In genomic region chr12:109482894-109483293, GRCh38 we compare ENCODE assay signal across 2 cellular contexts.
A peak's percentile ranks its signal among the peaks of the same experiment; 100 is the strongest.
TF ChIP-seq lines count a peak whose summit lies in the region.

No MANE protein-coding gene starts in this region.

TF ChIP-seq in HepG2, 621 proteins besides CTCF, POLR2A, EP300 and RAD21:
- TF ChIP-seq SSRP1 (CRISPR knock-in tag; IDR thresholded peaks at IDR 0.05) (no peak), MAFK (conservative IDR thresholded peaks at IDR 0.05 in 1 of 2, IDR thresholded peaks at IDR 0.05 in 1 of 2; ENCODE audit: low read length in 2 of 2) (peak; percentile 79 to 81), GZF1 (CRISPR knock-in tag; IDR thresholded peaks at IDR 0.05) (no peak), ZNF138 (CRISPR knock-in tag; IDR thresholded peaks at IDR 0.05; ENCODE audit: low read depth) (no peak), ZNF660 (CRISPR knock-in tag; IDR thresholded peaks at IDR 0.05; ENCODE audit: borderline replicate concordance, low read depth) (no peak), MAFF (IDR thresholded peaks at IDR 0.05; ENCODE audit: low read depth, low read length) (peak; percentile 87), NFATC3 (CRISPR knock-in tag; IDR thresholded peaks at IDR 0.05) (no peak), ZNF75D (CRISPR knock-in tag; IDR thresholded peaks at IDR 0.05; ENCODE audit: borderline replicate concordance) (no peak), ZFP91 (CRISPR knock-in tag; IDR thresholded peaks at IDR 0.05; ENCODE audit: borderline replicate concordance) (no peak)
- TF ChIP-seq, protein P1, sequence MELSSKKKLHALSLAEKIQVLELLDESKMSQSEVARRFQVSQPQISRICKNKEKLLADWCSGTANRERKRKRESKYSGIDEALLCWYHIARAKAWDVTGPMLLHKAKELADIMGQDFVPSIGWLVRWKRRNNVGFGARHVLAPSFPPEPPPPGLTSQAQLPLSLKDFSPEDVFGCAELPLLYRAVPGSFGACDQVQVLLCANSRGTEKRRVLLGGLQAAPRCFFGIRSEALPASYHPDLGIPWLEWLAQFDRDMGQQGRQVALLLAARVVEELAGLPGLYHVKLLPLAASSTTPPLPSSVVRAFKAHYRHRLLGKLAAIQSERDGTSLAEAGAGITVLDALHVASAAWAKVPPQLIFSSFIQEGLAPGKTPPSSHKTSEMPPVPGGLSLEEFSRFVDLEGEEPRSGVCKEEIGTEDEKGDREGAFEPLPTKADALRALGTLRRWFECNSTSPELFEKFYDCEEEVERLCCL (CRISPR knock-in tag; IDR thresholded peaks at IDR 0.05; ENCODE audit: borderline replicate concordance) = no peak

TF ChIP-seq in K562, 482 proteins besides CTCF, POLR2A, EP300 and RAD21:
- TF ChIP-seq SRF (CRISPR knock-in tag; IDR thresholded peaks at IDR 0.05) (no peak), MAFK (IDR thresholded peaks at IDR 0.05; ENCODE audit: low read length) (no peak), SETDB1 (IDR thresholded peaks at IDR 0.05; ENCODE audit: low read length) (no peak), ZNF316 (IDR thresholded peaks at IDR 0.05) (peak; percentile 24; the same call in 1 of the 2 replicates), PRPF4 (IDR thresholded peaks at IDR 0.05; ENCODE audit: insufficient read depth, low read depth, low read length, poor library complexity, severe bottlenecking) (no peak), MTA2 (IDR thresholded peaks at IDR 0.05; ENCODE audit: low read depth) (no peak)
- TF ChIP-seq, protein P2, sequence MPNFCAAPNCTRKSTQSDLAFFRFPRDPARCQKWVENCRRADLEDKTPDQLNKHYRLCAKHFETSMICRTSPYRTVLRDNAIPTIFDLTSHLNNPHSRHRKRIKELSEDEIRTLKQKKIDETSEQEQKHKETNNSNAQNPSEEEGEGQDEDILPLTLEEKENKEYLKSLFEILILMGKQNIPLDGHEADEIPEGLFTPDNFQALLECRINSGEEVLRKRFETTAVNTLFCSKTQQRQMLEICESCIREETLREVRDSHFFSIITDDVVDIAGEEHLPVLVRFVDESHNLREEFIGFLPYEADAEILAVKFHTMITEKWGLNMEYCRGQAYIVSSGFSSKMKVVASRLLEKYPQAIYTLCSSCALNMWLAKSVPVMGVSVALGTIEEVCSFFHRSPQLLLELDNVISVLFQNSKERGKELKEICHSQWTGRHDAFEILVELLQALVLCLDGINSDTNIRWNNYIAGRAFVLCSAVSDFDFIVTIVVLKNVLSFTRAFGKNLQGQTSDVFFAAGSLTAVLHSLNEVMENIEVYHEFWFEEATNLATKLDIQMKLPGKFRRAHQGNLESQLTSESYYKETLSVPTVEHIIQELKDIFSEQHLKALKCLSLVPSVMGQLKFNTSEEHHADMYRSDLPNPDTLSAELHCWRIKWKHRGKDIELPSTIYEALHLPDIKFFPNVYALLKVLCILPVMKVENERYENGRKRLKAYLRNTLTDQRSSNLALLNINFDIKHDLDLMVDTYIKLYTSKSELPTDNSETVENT (CRISPR knock-in tag; IDR thresholded peaks at IDR 0.05) = no peak
- TF ChIP-seq, protein P3, sequence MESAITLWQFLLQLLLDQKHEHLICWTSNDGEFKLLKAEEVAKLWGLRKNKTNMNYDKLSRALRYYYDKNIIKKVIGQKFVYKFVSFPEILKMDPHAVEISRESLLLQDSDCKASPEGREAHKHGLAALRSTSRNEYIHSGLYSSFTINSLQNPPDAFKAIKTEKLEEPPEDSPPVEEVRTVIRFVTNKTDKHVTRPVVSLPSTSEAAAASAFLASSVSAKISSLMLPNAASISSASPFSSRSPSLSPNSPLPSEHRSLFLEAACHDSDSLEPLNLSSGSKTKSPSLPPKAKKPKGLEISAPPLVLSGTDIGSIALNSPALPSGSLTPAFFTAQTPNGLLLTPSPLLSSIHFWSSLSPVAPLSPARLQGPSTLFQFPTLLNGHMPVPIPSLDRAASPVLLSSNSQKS (CRISPR knock-in tag; IDR thresholded peaks at IDR 0.05) = no peak
- TF ChIP-seq, protein P4, sequence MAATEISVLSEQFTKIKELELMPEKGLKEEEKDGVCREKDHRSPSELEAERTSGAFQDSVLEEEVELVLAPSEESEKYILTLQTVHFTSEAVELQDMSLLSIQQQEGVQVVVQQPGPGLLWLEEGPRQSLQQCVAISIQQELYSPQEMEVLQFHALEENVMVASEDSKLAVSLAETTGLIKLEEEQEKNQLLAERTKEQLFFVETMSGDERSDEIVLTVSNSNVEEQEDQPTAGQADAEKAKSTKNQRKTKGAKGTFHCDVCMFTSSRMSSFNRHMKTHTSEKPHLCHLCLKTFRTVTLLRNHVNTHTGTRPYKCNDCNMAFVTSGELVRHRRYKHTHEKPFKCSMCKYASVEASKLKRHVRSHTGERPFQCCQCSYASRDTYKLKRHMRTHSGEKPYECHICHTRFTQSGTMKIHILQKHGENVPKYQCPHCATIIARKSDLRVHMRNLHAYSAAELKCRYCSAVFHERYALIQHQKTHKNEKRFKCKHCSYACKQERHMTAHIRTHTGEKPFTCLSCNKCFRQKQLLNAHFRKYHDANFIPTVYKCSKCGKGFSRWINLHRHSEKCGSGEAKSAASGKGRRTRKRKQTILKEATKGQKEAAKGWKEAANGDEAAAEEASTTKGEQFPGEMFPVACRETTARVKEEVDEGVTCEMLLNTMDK (IDR thresholded peaks at IDR 0.05; ENCODE audit: borderline replicate concordance, insufficient read depth, low read depth, low read length, poor library complexity, severe bottlenecking) = no peak
TF ChIP-seq in K562: peak in this region for 1.
